ENCODE assay signal across 15 cellular contexts in the genomic region with DNA sequence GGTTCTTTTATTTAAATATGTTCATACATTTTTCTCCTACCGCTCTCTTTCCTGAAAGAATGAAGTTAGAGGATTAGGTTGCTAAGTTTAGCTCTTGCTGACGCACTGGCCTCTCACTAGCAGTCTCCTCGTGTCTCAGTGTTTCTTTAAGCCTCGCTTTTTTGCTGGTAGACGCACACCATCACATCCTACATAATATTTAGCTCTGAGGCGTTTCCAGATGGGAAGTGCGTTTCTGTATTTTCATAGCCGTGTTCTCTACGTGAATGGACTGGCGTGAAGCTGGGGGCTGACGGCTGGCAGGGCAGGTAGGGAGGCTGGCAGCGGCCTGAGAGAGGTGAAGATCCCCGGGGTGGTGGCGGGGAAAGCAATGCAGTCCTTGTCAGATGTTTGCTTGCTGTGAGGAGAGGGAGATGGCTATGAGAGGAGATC.
DNase-seq lines count a peak whose midpoint lies in the region; ATAC-seq, FAIRE-seq and TF ChIP-seq lines count a peak whose summit lies in the region.
"Had no signal": no experiment of that assay in that cellular context is flagged by ENCODE, and none has a peak within 500 bp of the region (broad histone marks: within the 10 kb centered on the region; RNA-seq: fewer than 3 reads in every experiment).

No MANE protein-coding gene starts in this region.

- intact Hi-C loops in left ventricle myocardium inferior (cut with micrococcal nuclease) = no loop called here
- intact Hi-C loops in esophagus muscularis mucosa (cut with DNase I) = no loop called here
- intact Hi-C loops in CD4-positive, alpha-beta memory T cell (cut with micrococcal nuclease) = no loop called here

- H3K27me3 ChIP-seq in left ventricle myocardium inferior (ENCODE audit: low read depth) (no peaks in the 10 kb centered on the region), right atrium auricular region (no peaks in the 10 kb centered on the region), esophagus muscularis mucosa (no peaks in the 10 kb centered on the region)
- H3K27me3 ChIP-seq in CD4-positive, alpha-beta memory T cell (ENCODE audit: insufficient read depth, low read length) = no peaks in the 10 kb centered on the region

- TF ChIP-seq CTCF in left ventricle myocardium inferior (IDR thresholded peaks at IDR 0.05; ENCODE audit: borderline replicate concordance) (no peak), right atrium auricular region (IDR thresholded peaks at IDR 0.05) (no peak), esophagus muscularis mucosa (IDR thresholded peaks at IDR 0.05) (no peak), nephron (IDR thresholded peaks at IDR 0.05; ENCODE audit: unreplicated experiment in 3 of 3) (no peak)

- WGBS in esophagus muscularis mucosa = 35% methylated on average over 14 of the region's 14 CpGs
- 33% methylated on average over 14 of the region's 14 CpGs for WGBS in urinary bladder

- peaks cover 6% of the 10 kb centered on the region for H3K4me1 ChIP-seq in left ventricle myocardium inferior
- no peaks in the 10 kb centered on the region for H3K4me1 ChIP-seq in right atrium auricular region
- peaks cover 0 to 30% (median 24%) of the 10 kb centered on the region in 4 donors for H3K4me1 ChIP-seq in esophagus muscularis mucosa
- H3K4me1 ChIP-seq in urinary bladder (ENCODE audit: insufficient read depth) = no peaks in the 10 kb centered on the region
- H3K4me1 ChIP-seq in CD4-positive, alpha-beta memory T cell (ENCODE audit: insufficient read depth, low read length) = no peaks in the 10 kb centered on the region

- no peak for TF ChIP-seq EP300 in esophagus muscularis mucosa (IDR thresholded peaks at IDR 0.05)

- ATAC-seq in GM21529 (IDR thresholded peaks at IDR 0.05; ENCODE audit: unreplicated experiment) = no peak
- ATAC-seq: T-cell had no signal

- no peak overlapping the region for H3K4me3 Mint-ChIP-seq in nephron
- no peak overlapping the region for H3K4me3 Mint-ChIP-seq in CD4-positive, alpha-beta memory T cell
- H3K4me3 Mint-ChIP-seq: activated CD4-positive, alpha-beta T cell treated with anti-CD3 and anti-CD28 coated beads, Interleukin-2, amount 10 ng/mL, durations not matched to agents 24 days and 14 days; T-cell had no signal

- no peaks in the 10 kb centered on the region for H3K36me3 Mint-ChIP-seq in nephron (ENCODE audit: low read depth)
- no peaks in the 10 kb centered on the region for H3K36me3 Mint-ChIP-seq in CD4-positive, alpha-beta memory T cell
- H3K36me3 Mint-ChIP-seq: T-cell had no signal

- peak overlapping the region; percentile 67 to 75 (median 72) for H3K27ac Mint-ChIP-seq in nephron
- H3K27ac Mint-ChIP-seq in CD4-positive, alpha-beta memory T cell = no peak overlapping the region
- H3K27ac Mint-ChIP-seq: activated CD4-positive, alpha-beta T cell treated with anti-CD3 and anti-CD28 coated beads, Interleukin-2, amount 10 ng/mL, durations not matched to agents 24 days and 14 days; activated T-helper 2 cell treated with anti-CD3 and anti-CD28 coated beads, Interferon-gamma antibody, Interleukin-2, Interleukin-4, amounts not matched to agents 10 μg/mL and 5 μg/mL and 100 μg/mL, durations not matched to agents 14 hours and 24 hours and 36 hours; T-cell had no signal

- H3K9me3 ChIP-seq in left ventricle myocardium inferior (replicated peaks) (no peaks in the 10 kb centered on the region), right atrium auricular region (no peaks in the 10 kb centered on the region), esophagus muscularis mucosa (no peaks in the 10 kb centered on the region)
- H3K9me3 ChIP-seq in CD4-positive, alpha-beta memory T cell (ENCODE audit: control insufficient read depth in 1 of 2, low read length in 2 of 2) = no peaks in the 10 kb centered on the region

- H3K9me3 Mint-ChIP-seq in nephron = no peaks in the 10 kb centered on the region
- H3K9me3 Mint-ChIP-seq in CD4-positive, alpha-beta memory T cell = no peaks in the 10 kb centered on the region
- H3K9me3 Mint-ChIP-seq: activated CD4-positive, alpha-beta T cell treated with anti-CD3 and anti-CD28 coated beads, Interleukin-2, amount 10 ng/mL, durations not matched to agents 24 days and 14 days; activated T-helper 2 cell treated with anti-CD3 and anti-CD28 coated beads, Interferon-gamma antibody, Interleukin-2, Interleukin-4, amounts not matched to agents 10 μg/mL and 5 μg/mL and 100 μg/mL, durations not matched to agents 14 hours and 24 hours and 36 hours; T-cell had no signal

- CTCF ChIA-PET in CD4-positive, alpha-beta memory T cell (lab: Charles Lee; ENCODE audit: partially characterized antibody) = interaction anchor here (1.4 kb wide), 1 partner anchor 30 kb away, joined by 3 read pairs; no protein-coding TSS in a partner anchor

- H3K36me3 ChIP-seq in left ventricle myocardium inferior = no peaks in the 10 kb centered on the region
- H3K36me3 ChIP-seq in right atrium auricular region = no peaks in the 10 kb centered on the region
- no peaks in the 10 kb centered on the region for H3K36me3 ChIP-seq in esophagus muscularis mucosa
- H3K36me3 ChIP-seq in urinary bladder (ENCODE audit: insufficient read depth) = no peaks in the 10 kb centered on the region
- no peaks in the 10 kb centered on the region for H3K36me3 ChIP-seq in CD4-positive, alpha-beta memory T cell (ENCODE audit: insufficient read depth, low read length)

- no peak overlapping the region for H3K4me3 ChIP-seq in left ventricle myocardium inferior
- no peak overlapping the region for H3K4me3 ChIP-seq in right atrium auricular region
- H3K4me3 ChIP-seq in esophagus muscularis mucosa = peak overlapping the region in 2 of 4 donors; percentile 11 to 21
- no peak overlapping the region for H3K4me3 ChIP-seq in urinary bladder (ENCODE audit: low read depth, low read length)
- H3K4me3 ChIP-seq in CD4-positive, alpha-beta memory T cell (ENCODE audit: low read length in 2 of 2) = no peak overlapping the region

- DNase-seq in left ventricle myocardium inferior (no peak), right atrium auricular region (ENCODE audit: low spot score) (no peak), esophagus muscularis mucosa (ENCODE audit: extremely low spot score) (no peak), GM19239 (ENCODE audit: insufficient read length, low spot score) (no peak)
- no peak for DNase-seq in CD4-positive, alpha-beta memory T cell
- DNase-seq: ACHN; activated CD4-positive, alpha-beta T cell treated with anti-CD3 and anti-CD28 coated beads, Interleukin-2, amount 10 ng/mL, durations not matched to agents 24 days and 14 days; caudate nucleus; DMS 273 treated with DMSO at 0.1 percent for 48 hours; stimulated activated CD4-positive, alpha-beta T cell treated with anti-CD3 and anti-CD28 coated beads, Interleukin-12 subunit alpha, Interleukin-12 subunit beta, amount 100 ng/mL, for 4 hours; T-cell had no signal

- H3K27ac ChIP-seq in left ventricle myocardium inferior (replicated peaks) (peak overlapping the region; percentile 58), right atrium auricular region (peak overlapping the region in 1 of 2 donors; percentile 23), esophagus muscularis mucosa (replicated peaks in 1 of 4) (peak overlapping the region; percentile 76 to 83 (median 81)), urinary bladder (ENCODE audit: low read depth) (peak overlapping the region; percentile 54)
- no peak overlapping the region for H3K27ac ChIP-seq in CD4-positive, alpha-beta memory T cell (ENCODE audit: low read depth, low read length)

- POLR2A ChIA-PET in CD4-positive, alpha-beta memory T cell (lab: Charles Lee; ENCODE audit: partially characterized antibody) = no interaction called here

- no peaks in the 10 kb centered on the region for H3K27me3 Mint-ChIP-seq in nephron (ENCODE audit: low read depth)
- no peaks in the 10 kb centered on the region for H3K27me3 Mint-ChIP-seq in CD4-positive, alpha-beta memory T cell

- FAIRE-seq in GM19239 (lab: Jason Lieb, UNC) = no peak

- TF ChIP-seq POLR2A in esophagus muscularis mucosa (IDR thresholded peaks at IDR 0.05; ENCODE audit: low read depth) = no peak

- H3K4me1 Mint-ChIP-seq in nephron = peaks cover 29% of the 10 kb centered on the region
- H3K4me1 Mint-ChIP-seq in CD4-positive, alpha-beta memory T cell = peaks cover 0 to 8% (median 0%) of the 10 kb centered on the region in 4 donors
- H3K4me1 Mint-ChIP-seq: activated CD4-positive, alpha-beta T cell treated with anti-CD3 and anti-CD28 coated beads, Interleukin-2, amount 10 ng/mL, durations not matched to agents 24 days and 14 days had no signal

Comparison
In these comparisons a context has a peak if more than half of its experiments do, and no peak if none do; other contexts are left out.
1. H3K27ac Mint-ChIP-seq: peak in nephron (3 of 3); none in CD4-positive, alpha-beta memory T cell (0 of 7).